ENCODE assay signal across 20 cellular contexts in genomic region chr10:1574719-1575118, GRCh38.
"Had no signal": no experiment of that assay in that cellular context is flagged by ENCODE, and none has a peak within 500 bp of the region (broad histone marks: within the 10 kb centered on the region; RNA-seq: fewer than 3 reads in every experiment).

No MANE protein-coding gene starts in this region.

- H3K36me3 Mint-ChIP-seq: naive thymus-derived CD4-positive, alpha-beta T cell; type B pancreatic cell had no signal

- H3K9me3 Mint-ChIP-seq: type B pancreatic cell had no signal

- H3K4me3 Mint-ChIP-seq: naive thymus-derived CD4-positive, alpha-beta T cell; nephron progenitor cell; type B pancreatic cell had no signal

- H3K36me3 ChIP-seq: colonic mucosa, esophagus squamous epithelium, gastroesophageal sphincter, ovary, right atrium auricular region, suprapubic skin, thyroid gland had no signal

- H3K4me3 ChIP-seq: colonic mucosa, esophagus squamous epithelium, gastroesophageal sphincter, lung, ovary, right atrium auricular region, suprapubic skin, thyroid gland had no signal

- H3K4me1 Mint-ChIP-seq: naive thymus-derived CD4-positive, alpha-beta T cell had no signal

- H3K9me3 ChIP-seq: colonic mucosa, esophagus squamous epithelium, gastroesophageal sphincter, ovary, right atrium auricular region, suprapubic skin, thyroid gland had no signal

- H3K27ac Mint-ChIP-seq: naive thymus-derived CD4-positive, alpha-beta T cell; nephron progenitor cell; type B pancreatic cell had no signal

- ATAC-seq: gastroesophageal sphincter; left colon; left ventricle myocardium superior; naive thymus-derived CD4-positive, alpha-beta T cell; stimulated activated naive CD8-positive, alpha-beta T cell treated with anti-CD3 and anti-CD28 coated beads, Interleukin-15, Interleukin-2, amounts not matched to agents 100 U/mL and 50 U/mL, for 24 hours had no signal

- H3K27ac ChIP-seq: colonic mucosa, esophagus squamous epithelium, gastroesophageal sphincter, ovary, right atrium auricular region, suprapubic skin, thyroid gland had no signal

- H3K4me1 ChIP-seq: colonic mucosa, esophagus squamous epithelium, gastroesophageal sphincter, right atrium auricular region, suprapubic skin, thyroid gland had no signal

- DNase-seq: colonic mucosa; dermis blood vessel endothelial cell; esophagus squamous epithelium; foreskin fibroblast; left colon; left ventricle myocardium superior; mesenchymal stem cell; naive thymus-derived CD4-positive, alpha-beta T cell; nephron progenitor cell; nucleus accumbens; ovary; small intestine; stimulated activated CD4-positive, alpha-beta T cell treated with anti-CD3 and anti-CD28 coated beads, Interleukin-12 subunit alpha, Interleukin-12 subunit beta, amount 100 ng/mL, for 4 hours; stimulated activated naive CD8-positive, alpha-beta T cell treated with anti-CD3 and anti-CD28 coated beads, Interleukin-15, Interleukin-2, amounts not matched to agents 100 U/mL and 50 U/mL, for 24 hours; thyroid gland had no signal

- H3K27me3 ChIP-seq: colonic mucosa, ovary, right atrium auricular region, thyroid gland had no signal
